In the genomic region with DNA sequence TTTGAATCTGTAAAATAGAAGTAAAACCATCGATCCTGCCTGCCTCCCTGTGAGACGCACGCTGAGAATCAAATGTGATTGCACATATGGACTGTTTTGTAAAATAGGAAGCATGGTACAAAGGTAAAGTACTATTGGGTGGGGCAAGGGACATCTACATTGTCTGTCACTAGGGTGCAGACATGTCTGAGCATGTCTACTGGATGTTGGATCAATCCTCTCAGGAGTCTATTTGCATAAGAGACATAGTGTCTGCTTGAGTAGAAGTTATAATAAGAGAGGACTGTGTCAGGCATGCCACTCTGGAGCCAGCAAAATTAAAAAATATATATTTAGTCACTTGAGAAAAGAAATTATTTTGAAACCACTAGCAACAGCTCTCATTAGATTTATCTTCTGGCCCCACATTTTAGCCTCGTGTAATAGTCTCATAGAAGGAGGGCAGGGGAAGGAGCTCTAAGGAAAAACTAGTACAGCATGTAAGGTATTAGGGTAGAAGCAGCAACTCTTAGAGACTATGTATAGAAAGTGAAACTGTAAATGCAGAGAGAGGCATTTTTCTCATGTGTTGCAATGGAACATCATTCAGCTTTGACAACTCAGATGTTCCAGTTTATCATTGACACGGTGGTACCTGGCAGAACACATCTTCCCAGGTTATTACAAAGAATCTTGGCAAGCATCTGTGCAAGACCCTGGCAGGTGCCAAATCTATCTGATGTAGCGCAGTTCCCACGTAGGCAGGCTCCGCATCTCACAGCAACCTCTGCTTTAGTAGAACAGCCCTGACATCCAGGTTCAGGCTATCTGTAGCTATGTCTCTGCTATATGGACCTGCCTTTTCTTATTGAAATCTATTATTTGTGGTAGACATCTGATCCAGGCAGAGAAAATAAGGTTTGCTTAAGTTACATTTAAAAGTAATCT, we compare ENCODE assay signal across 13 cellular contexts.
DNase-seq lines count a peak whose midpoint lies in the region; ATAC-seq, FAIRE-seq and TF ChIP-seq lines count a peak whose summit lies in the region.
"Had no signal": no experiment of that assay in that cellular context is flagged by ENCODE, and none has a peak within 500 bp of the region (broad histone marks: within the 10 kb centered on the region; RNA-seq: fewer than 3 reads in every experiment).

No MANE protein-coding gene starts in this region.

- H3K4me2 ChIP-seq in KMS-11 (peak overlapping the region; percentile 39; the same call in 1 of the 2 replicates), astrocyte (ENCODE audit: low read length) (no peak overlapping the region)

- H4K20me1 ChIP-seq in KMS-11 (ENCODE audit: insufficient read depth) (no peaks in the 10 kb centered on the region), astrocyte (ENCODE audit: insufficient read depth, low read length) (no peaks in the 10 kb centered on the region)

- DNase-seq in astrocyte (ENCODE audit: low read depth) (no peak), COLO829 (ENCODE audit: low spot score) (no peak), GM03348 (ENCODE audit: low spot score) (no peak), occipital lobe (lab: John Stamatoyannopoulos, UW) (no peak), upper lobe of left lung (no peak)
- DNase-seq: dermis blood vessel endothelial cell had no signal

- FAIRE-seq in astrocyte (lab: Jason Lieb, UNC) = no peak
- FAIRE-seq: islet of Langerhans had no signal

- no peaks in the 10 kb centered on the region for H3K4me1 ChIP-seq in HEK293 (ENCODE audit: control insufficient read depth, insufficient read depth, low read length)
- peaks cover 10% of the 10 kb centered on the region for H3K4me1 ChIP-seq in KMS-11 (ENCODE audit: low read depth, poor library complexity, severe bottlenecking)
- no peaks in the 10 kb centered on the region for H3K4me1 ChIP-seq in astrocyte (ENCODE audit: insufficient read depth, low read length)
- no peaks in the 10 kb centered on the region for H3K4me1 ChIP-seq in upper lobe of left lung

- H2AFZ ChIP-seq in KMS-11 (ENCODE audit: low read depth) (no peak overlapping the region), astrocyte (ENCODE audit: low read depth, low read length) (peak overlapping the region; percentile 60)

- no peak for TF ChIP-seq CTCF in HEK293 (tag by site-specific recombination; IDR thresholded peaks at IDR 0.05)
- no peak for TF ChIP-seq CTCF in KMS-11 (conservative IDR thresholded peaks at IDR 0.05; ENCODE audit: low read depth, low read length)
- no peak for TF ChIP-seq CTCF in astrocyte (IDR thresholded peaks at IDR 0.05; ENCODE audit: insufficient read depth, low read depth, low read length)
- TF ChIP-seq CTCF in upper lobe of left lung (IDR thresholded peaks at IDR 0.05) = no peak

- no peaks in the 10 kb centered on the region for H3K27me3 Mint-ChIP-seq in astrocyte (ENCODE audit: low read depth, unreplicated experiment)
- H3K27me3 Mint-ChIP-seq: stimulated activated naive CD8-positive, alpha-beta T cell treated with anti-CD3 and anti-CD28 coated beads, Interleukin-15, Interleukin-2, amounts not matched to agents 100 ng/mL and 50 ng/mL, for 24 hours had no signal

- H3K4me3 ChIP-seq in HEK293 (ENCODE audit: low read depth, low read length) = no peak overlapping the region
- H3K4me3 ChIP-seq in KMS-11 (IDR thresholded peaks at IDR 0.05; ENCODE audit: insufficient read depth, low read depth, low read length) = no peak overlapping the region
- H3K4me3 ChIP-seq in astrocyte (ENCODE audit: insufficient read depth, low read depth, low read length) = no peak overlapping the region
- no peak overlapping the region for H3K4me3 ChIP-seq in upper lobe of left lung
- H3K4me3 ChIP-seq: right atrium auricular region had no signal

- H3K79me2 ChIP-seq in KMS-11 (ENCODE audit: insufficient read depth, low read depth) = no peaks in the 10 kb centered on the region
- no peaks in the 10 kb centered on the region for H3K79me2 ChIP-seq in astrocyte (ENCODE audit: insufficient read depth, low read length)

- CTCF ChIA-PET in HEK293 (lab: Yijun Ruan, JAX) = no interaction called here

- TF ChIP-seq POLR2A in upper lobe of left lung (IDR thresholded peaks at IDR 0.05) = no peak

- H3K4me3 Mint-ChIP-seq in astrocyte (ENCODE audit: unreplicated experiment) = no peak overlapping the region
- H3K4me3 Mint-ChIP-seq: stimulated activated naive CD8-positive, alpha-beta T cell treated with anti-CD3 and anti-CD28 coated beads, Interleukin-15, Interleukin-2, amounts not matched to agents 100 ng/mL and 50 ng/mL, for 24 hours had no signal

- H3K9me3 ChIP-seq in HEK293 (ENCODE audit: control insufficient read depth, insufficient read depth, low read depth, low read length) (no peaks in the 10 kb centered on the region), astrocyte (ENCODE audit: insufficient read depth, low read depth, low read length) (peaks cover 2% of the 10 kb centered on the region), upper lobe of left lung (no peaks in the 10 kb centered on the region)
- H3K9me3 ChIP-seq: right atrium auricular region had no signal

- peaks cover 2% of the 10 kb centered on the region for H3K9me3 Mint-ChIP-seq in astrocyte (ENCODE audit: unreplicated experiment)
- H3K9me3 Mint-ChIP-seq: stimulated activated naive CD8-positive, alpha-beta T cell treated with anti-CD3 and anti-CD28 coated beads, Interleukin-15, Interleukin-2, amounts not matched to agents 100 ng/mL and 50 ng/mL, for 24 hours had no signal

- 77 to 84% methylated on average over 8 of the region's 8 CpGs for WGBS in upper lobe of left lung, 2 donors

- no peaks in the 10 kb centered on the region for H3K36me3 Mint-ChIP-seq in astrocyte (ENCODE audit: low read depth, unreplicated experiment)

- no peak for TF ChIP-seq EP300 in upper lobe of left lung (IDR thresholded peaks at IDR 0.05)

- H3K27ac Mint-ChIP-seq in astrocyte (ENCODE audit: unreplicated experiment) = no peak overlapping the region
- H3K27ac Mint-ChIP-seq: stimulated activated naive CD8-positive, alpha-beta T cell treated with anti-CD3 and anti-CD28 coated beads, Interleukin-15, Interleukin-2, amounts not matched to agents 100 ng/mL and 50 ng/mL, for 24 hours had no signal

- POLR2A ChIA-PET in HEK293 (lab: Yijun Ruan, JAX) = no interaction called here

- H3K9ac ChIP-seq in KMS-11 (no peak overlapping the region), astrocyte (ENCODE audit: low read length) (no peak overlapping the region)

- no peaks in the 10 kb centered on the region for H3K4me1 Mint-ChIP-seq in astrocyte (ENCODE audit: low read depth, unreplicated experiment)

- H3K36me3 ChIP-seq in HEK293 (ENCODE audit: control insufficient read depth in 2 of 2, insufficient read depth in 1 of 2, low read length in 2 of 2) = no peaks in the 10 kb centered on the region
- H3K36me3 ChIP-seq in KMS-11 (ENCODE audit: insufficient read depth) = no peaks in the 10 kb centered on the region
- no peaks in the 10 kb centered on the region for H3K36me3 ChIP-seq in astrocyte (ENCODE audit: insufficient read depth, low read length)
- H3K36me3 ChIP-seq in upper lobe of left lung = no peaks in the 10 kb centered on the region
- H3K36me3 ChIP-seq: right atrium auricular region had no signal

- H3K27me3 ChIP-seq in KMS-11 (ENCODE audit: insufficient read depth, low read depth) (no peaks in the 10 kb centered on the region), astrocyte (ENCODE audit: insufficient read depth, low read length) (no peaks in the 10 kb centered on the region), upper lobe of left lung (no peaks in the 10 kb centered on the region)
- H3K27me3 ChIP-seq: right atrium auricular region had no signal

- no peak overlapping the region for H3K27ac ChIP-seq in HEK293 (ENCODE audit: extremely low read depth, low read depth, low read length)
- no peak overlapping the region for H3K27ac ChIP-seq in KMS-11
- no peak overlapping the region for H3K27ac ChIP-seq in astrocyte (ENCODE audit: low read depth, low read length)
- no peak overlapping the region for H3K27ac ChIP-seq in upper lobe of left lung
- H3K27ac ChIP-seq: right atrium auricular region had no signal

- peak; percentile 54 for ATAC-seq in GM18858 (IDR thresholded peaks at IDR 0.05; ENCODE audit: unreplicated experiment)
- no peak for ATAC-seq in upper lobe of left lung (ENCODE audit: low FRiP score in 2 of 2)
- ATAC-seq: Panc1 had no signal

TF ChIP-seq in HEK293, 187 proteins besides CTCF, POLR2A, EP300 and RAD21:
- TF ChIP-seq, protein P1, sequence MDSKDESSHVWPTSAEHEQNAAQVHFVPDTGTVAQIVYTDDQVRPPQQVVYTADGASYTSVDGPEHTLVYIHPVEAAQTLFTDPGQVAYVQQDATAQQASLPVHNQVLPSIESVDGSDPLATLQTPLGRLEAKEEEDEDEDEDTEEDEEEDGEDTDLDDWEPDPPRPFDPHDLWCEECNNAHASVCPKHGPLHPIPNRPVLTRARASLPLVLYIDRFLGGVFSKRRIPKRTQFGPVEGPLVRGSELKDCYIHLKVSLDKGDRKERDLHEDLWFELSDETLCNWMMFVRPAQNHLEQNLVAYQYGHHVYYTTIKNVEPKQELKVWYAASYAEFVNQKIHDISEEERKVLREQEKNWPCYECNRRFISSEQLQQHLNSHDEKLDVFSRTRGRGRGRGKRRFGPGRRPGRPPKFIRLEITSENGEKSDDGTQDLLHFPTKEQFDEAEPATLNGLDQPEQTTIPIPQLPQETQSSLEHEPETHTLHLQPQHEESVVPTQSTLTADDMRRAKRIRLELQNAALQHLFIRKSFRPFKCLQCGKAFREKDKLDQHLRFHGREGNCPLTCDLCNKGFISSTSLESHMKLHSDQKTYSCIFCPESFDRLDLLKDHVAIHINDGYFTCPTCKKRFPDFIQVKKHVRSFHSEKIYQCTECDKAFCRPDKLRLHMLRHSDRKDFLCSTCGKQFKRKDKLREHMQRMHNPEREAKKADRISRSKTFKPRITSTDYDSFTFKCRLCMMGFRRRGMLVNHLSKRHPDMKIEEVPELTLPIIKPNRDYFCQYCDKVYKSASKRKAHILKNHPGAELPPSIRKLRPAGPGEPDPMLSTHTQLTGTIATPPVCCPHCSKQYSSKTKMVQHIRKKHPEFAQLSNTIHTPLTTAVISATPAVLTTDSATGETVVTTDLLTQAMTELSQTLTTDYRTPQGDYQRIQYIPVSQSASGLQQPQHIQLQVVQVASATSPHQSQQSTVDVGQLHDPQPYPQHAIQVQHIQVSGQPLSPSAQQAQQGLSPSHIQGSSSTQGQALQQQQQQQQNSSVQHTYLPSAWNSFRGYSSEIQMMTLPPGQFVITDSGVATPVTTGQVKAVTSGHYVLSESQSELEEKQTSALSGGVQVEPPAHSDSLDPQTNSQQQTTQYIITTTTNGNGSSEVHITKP (tag by site-specific recombination; IDR thresholded peaks at IDR 0.05) = 0 out of 2 replicates have a peak, but pooled peaks have one; percentile 11
- no peak for TF ChIP-seq ZNF600 (tag by site-specific recombination; IDR thresholded peaks at IDR 0.05)
